ENCODE assay signal across 9 cellular contexts in the genomic region with DNA sequence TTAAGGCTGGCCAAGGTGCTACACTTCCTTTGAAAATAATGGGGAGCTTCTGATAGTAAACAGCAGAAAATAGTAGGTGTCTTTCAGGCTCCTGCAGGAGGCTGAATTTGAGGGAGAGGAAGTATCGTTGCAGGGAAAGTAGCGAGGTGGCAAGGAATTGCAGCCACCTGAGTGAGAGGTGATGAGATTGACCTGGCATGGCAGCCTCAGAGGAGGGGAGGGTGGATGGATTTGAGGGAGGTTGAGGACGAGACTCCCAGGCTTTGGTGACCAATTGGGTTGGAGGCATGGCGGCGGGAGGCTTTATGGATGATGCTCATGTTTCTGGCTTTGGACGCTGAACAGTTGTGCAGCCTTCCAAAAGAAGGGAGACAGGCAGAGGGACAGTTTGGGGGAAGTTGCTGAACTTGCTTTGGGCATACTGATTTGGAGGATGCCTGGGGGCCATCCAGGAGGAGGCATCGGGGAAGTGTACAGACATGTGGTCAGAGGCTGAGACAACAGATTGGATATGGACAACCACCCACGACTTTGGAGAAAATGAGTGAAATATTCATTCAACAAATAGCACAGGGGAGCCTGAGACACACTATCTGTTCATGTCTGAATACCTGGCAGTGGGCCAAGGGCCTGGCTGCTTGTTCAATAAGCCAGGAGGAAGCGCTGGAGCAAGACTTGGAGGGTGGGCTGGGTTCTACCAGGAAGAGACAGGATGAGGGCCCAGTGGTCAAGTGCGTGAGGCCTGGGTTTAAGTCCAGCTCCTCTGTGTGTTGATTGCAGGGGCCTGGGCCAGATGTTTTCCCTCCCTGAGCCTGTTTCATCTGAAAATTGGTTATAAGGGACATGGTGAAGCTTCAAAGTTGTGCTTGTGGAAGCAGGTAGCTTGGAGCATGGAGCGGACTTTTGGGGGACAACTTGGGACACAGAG.
DNase-seq lines count a peak whose midpoint lies in the region; ATAC-seq and TF ChIP-seq lines count a peak whose summit lies in the region.
"Had no signal": no experiment of that assay in that cellular context is flagged by ENCODE, and none has a peak within 500 bp of the region (broad histone marks: within the 10 kb centered on the region; RNA-seq: fewer than 3 reads in every experiment).

No MANE protein-coding gene starts in this region.

- WGBS in lower leg skin, 2 donors, result 61 to 63% methylated on average over 11 of the region's 11 CpGs

- no peak overlapping the region for H3K4me3 Mint-ChIP-seq in activated naive CD4-positive, alpha-beta T cell treated with anti-CD3 and anti-CD28 coated beads for 36 hours
- H3K4me3 Mint-ChIP-seq: CD8-positive, alpha-beta memory T cell had no signal

- peak overlapping the region; percentile 3 to 19 for H3K27ac Mint-ChIP-seq in activated naive CD4-positive, alpha-beta T cell treated with anti-CD3 and anti-CD28 coated beads, Interleukin-2, amount 50 U/mL, for 72 hours
- no peak overlapping the region for H3K27ac Mint-ChIP-seq in activated naive CD4-positive, alpha-beta T cell treated with anti-CD3 and anti-CD28 coated beads for 36 hours

- ATAC-seq in activated naive CD4-positive, alpha-beta T cell treated with anti-CD3 and anti-CD28 coated beads, Interleukin-2, amount 50 U/mL, for 72 hours, result no peak
- ATAC-seq in HG02588 (IDR thresholded peaks at IDR 0.05; ENCODE audit: unreplicated experiment), result no peak

- H3K4me3 ChIP-seq in brain microvascular endothelial cell (ENCODE audit: low read depth, low read length) (no peak overlapping the region), lower leg skin (ENCODE audit: low read depth, poor library complexity, severe bottlenecking) (no peak overlapping the region), uterus (no peak overlapping the region), H7 (ENCODE audit: insufficient read depth, low read depth, low read length) (no peak overlapping the region)

- intact Hi-C loops in activated naive CD4-positive, alpha-beta T cell treated with anti-CD3 and anti-CD28 coated beads for 36 hours (cut with micrococcal nuclease), result no loop called here
- intact Hi-C loops in lower leg skin (cut with DNase I; ENCODE audit: low total_unique reads), result no loop called here
- intact Hi-C loops in uterus (cut with DNase I; ENCODE audit: low total_unique reads), result no loop called here

- TF ChIP-seq CTCF in brain microvascular endothelial cell (IDR thresholded peaks at IDR 0.05; ENCODE audit: low read depth, low read length, missing control alignments) (no peak), lower leg skin (IDR thresholded peaks at IDR 0.05) (no peak), uterus (IDR thresholded peaks at IDR 0.05) (no peak)

- no peak for DNase-seq in activated naive CD4-positive, alpha-beta T cell treated with anti-CD3 and anti-CD28 coated beads, Interleukin-2, amount 50 U/mL, for 72 hours (ENCODE audit: low spot score in 2 of 2)
- DNase-seq in activated naive CD4-positive, alpha-beta T cell treated with anti-CD3 and anti-CD28 coated beads for 36 hours, result no peak
- peak; percentile 67 for DNase-seq in brain microvascular endothelial cell
- peak; percentile 85 to 96 for DNase-seq in lower leg skin (ENCODE audit: low spot score in 2 of 2)
- peak; percentile 88 for DNase-seq in uterus
- no peak for DNase-seq in H7
- DNase-seq in inferior parietal cortex (ENCODE audit: extremely low spot score), result no peak

- peaks cover 0 to 14% of the 10 kb centered on the region in 2 donors for H3K4me1 ChIP-seq in uterus

- CTCF ChIA-PET in activated naive CD4-positive, alpha-beta T cell treated with anti-CD3 and anti-CD28 coated beads for 36 hours (lab: Charles Lee), result interaction anchor here (0.6 kb wide), 1 partner anchor 16 kb away, joined by 3 read pairs; no protein-coding TSS in a partner anchor

- H3K27me3 Mint-ChIP-seq in activated naive CD4-positive, alpha-beta T cell treated with anti-CD3 and anti-CD28 coated beads for 36 hours (ENCODE audit: low read depth), result no peaks in the 10 kb centered on the region
- H3K27me3 Mint-ChIP-seq: CD8-positive, alpha-beta memory T cell had no signal

- H3K4me1 Mint-ChIP-seq in activated naive CD4-positive, alpha-beta T cell treated with anti-CD3 and anti-CD28 coated beads for 36 hours (ENCODE audit: low read depth), result no peaks in the 10 kb centered on the region
- H3K4me1 Mint-ChIP-seq: CD8-positive, alpha-beta memory T cell had no signal

- H3K9me3 Mint-ChIP-seq in activated naive CD4-positive, alpha-beta T cell treated with anti-CD3 and anti-CD28 coated beads, Interleukin-2, amount 50 U/mL, for 72 hours, result peaks cover 5 to 7% of the 10 kb centered on the region in 2 donors
- no peaks in the 10 kb centered on the region for H3K9me3 Mint-ChIP-seq in activated naive CD4-positive, alpha-beta T cell treated with anti-CD3 and anti-CD28 coated beads for 36 hours
- H3K9me3 Mint-ChIP-seq: CD8-positive, alpha-beta memory T cell had no signal

- H3K36me3 ChIP-seq in brain microvascular endothelial cell (replicated peaks) (no peaks in the 10 kb centered on the region), uterus (no peaks in the 10 kb centered on the region), H7 (replicated peaks; ENCODE audit: control insufficient read depth, insufficient read depth, low read length) (no peaks in the 10 kb centered on the region)

- TF ChIP-seq POLR2A in lower leg skin (IDR thresholded peaks at IDR 0.05) (no peak), uterus (IDR thresholded peaks at IDR 0.05) (no peak)

- in situ Hi-C loops in brain microvascular endothelial cell (cut with HindIII; ENCODE audit: low pct_ligation_motif_present, low sequenced_read_pairs), result no loop called here

- no peaks in the 10 kb centered on the region for H3K27me3 ChIP-seq in brain microvascular endothelial cell (replicated peaks)
- H3K27me3 ChIP-seq in uterus, result no peaks in the 10 kb centered on the region
- no peaks in the 10 kb centered on the region for H3K27me3 ChIP-seq in H7 (ENCODE audit: control insufficient read depth, insufficient read depth, low read length)

- no peaks in the 10 kb centered on the region for H3K9me3 ChIP-seq in uterus

- peak overlapping the region; percentile 67 for H3K27ac ChIP-seq in brain microvascular endothelial cell
- peak overlapping the region; percentile 96 to 99 for H3K27ac ChIP-seq in uterus

- no peaks in the 10 kb centered on the region for H3K36me3 Mint-ChIP-seq in activated naive CD4-positive, alpha-beta T cell treated with anti-CD3 and anti-CD28 coated beads, Interleukin-2, amount 50 U/mL, for 72 hours
- H3K36me3 Mint-ChIP-seq in activated naive CD4-positive, alpha-beta T cell treated with anti-CD3 and anti-CD28 coated beads for 36 hours (ENCODE audit: low read depth), result no peaks in the 10 kb centered on the region
- H3K36me3 Mint-ChIP-seq: CD8-positive, alpha-beta memory T cell had no signal

Comparison
In these comparisons a context has a peak if more than half of its experiments do, and no peak if none do; other contexts are left out.
1. DNase-seq: peak in brain microvascular endothelial cell (single experiment), lower leg skin (2 of 2) and uterus (2 of 2); none in activated naive CD4-positive, alpha-beta T cell treated with anti-CD3 and anti-CD28 coated beads, Interleukin-2, amount 50 U/mL, for 72 hours (0 of 2), activated naive CD4-positive, alpha-beta T cell treated with anti-CD3 and anti-CD28 coated beads for 36 hours (single experiment), H7 (single experiment) and inferior parietal cortex (single experiment).